ENCODE assay signal across 1 cellular context in the genomic region with DNA sequence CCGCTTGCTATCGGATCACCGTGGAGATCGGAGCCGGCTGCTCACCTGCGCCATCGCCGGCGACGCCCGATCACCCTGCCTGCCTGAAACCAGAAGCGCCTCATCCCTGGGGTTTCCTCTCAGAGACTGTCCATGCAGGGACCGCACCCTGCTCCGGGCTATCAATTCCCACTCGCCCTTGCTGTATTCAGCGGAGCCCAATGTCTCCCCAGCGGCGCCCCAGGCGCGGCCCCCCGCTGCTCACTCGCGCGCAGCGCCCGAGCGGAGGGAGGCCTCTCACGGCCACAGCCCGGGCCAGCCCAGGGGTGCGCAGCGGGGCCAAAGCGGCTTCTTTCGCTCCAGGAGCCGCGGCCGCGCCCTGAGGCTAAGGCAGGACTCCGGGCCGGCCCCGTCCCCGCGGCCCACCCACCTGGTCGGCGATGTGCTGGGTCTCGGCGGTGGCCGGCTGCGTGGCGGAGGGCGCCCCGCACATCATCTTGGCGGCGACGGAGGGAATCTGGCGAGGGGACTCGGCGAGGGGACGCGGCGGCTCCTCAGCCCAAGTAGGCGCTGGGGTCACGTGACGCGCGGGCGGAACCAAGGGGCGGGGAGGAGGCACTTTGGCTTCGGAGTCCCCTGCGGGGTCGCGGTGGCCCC.
A peak's percentile ranks its signal among the peaks of the same experiment; 100 is the strongest.
TF ChIP-seq lines count a peak whose summit lies in the region.

A gene with protein sequence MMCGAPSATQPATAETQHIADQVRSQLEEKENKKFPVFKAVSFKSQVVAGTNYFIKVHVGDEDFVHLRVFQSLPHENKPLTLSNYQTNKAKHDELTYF (minus strand): TSS at position 514 of the 636 bp plus-strand sequence. CDS start 39 bp downstream, at position 475.

TF ChIP-seq in GM12878, 131 proteins besides CTCF, POLR2A, EP300 and RAD21 (continued from another document and continues in another):
- TF ChIP-seq ETV6 (conservative IDR thresholded peaks at IDR 0.05 in 1 of 2, IDR thresholded peaks at IDR 0.05 in 1 of 2; ENCODE audit: borderline replicate concordance in 1 of 2, low read depth in 1 of 2) (no peak), SUZ12 (IDR thresholded peaks at IDR 0.05; ENCODE audit: unreplicated experiment) (no peak), TCF12 (IDR thresholded peaks at IDR 0.05; ENCODE audit: low read depth, low read length) (no peak; the same call in 1 of the 2 replicates), HDAC6 (IDR thresholded peaks at IDR 0.05; ENCODE audit: unreplicated experiment) (peak; percentile 84), SMAD1 (IDR thresholded peaks at IDR 0.05; ENCODE audit: low read depth, partially characterized antibody) (no peak), PML (IDR thresholded peaks at IDR 0.05; ENCODE audit: low read length) (no peak), NBN (IDR thresholded peaks at IDR 0.05) (no peak), ZSCAN29 (IDR thresholded peaks at IDR 0.05) (peak; percentile 62), KLF5 (IDR thresholded peaks at IDR 0.05; ENCODE audit: partially characterized antibody) (peak; percentile 95), MXI1 (IDR thresholded peaks at IDR 0.05; ENCODE audit: low read depth, low read length) (no peak), RUNX3 (IDR thresholded peaks at IDR 0.05; ENCODE audit: low read length) (no peak), CHD4 (IDR thresholded peaks at IDR 0.05) (no peak), ZNF687 (IDR thresholded peaks at IDR 0.05) (peak; percentile 80), MEF2A (IDR thresholded peaks at IDR 0.05; ENCODE audit: insufficient read depth, low read depth, low read length) (no peak), POLR2AphosphoS5 (IDR thresholded peaks at IDR 0.05; ENCODE audit: low read length) (peak; percentile 81), FOS (IDR thresholded peaks at IDR 0.05; ENCODE audit: borderline replicate concordance, extremely low read depth, insufficient read length) (no peak), NFXL1 (IDR thresholded peaks at IDR 0.05; ENCODE audit: borderline replicate concordance) (no peak; the same call in 1 of the 2 replicates), ZNF217 (IDR thresholded peaks at IDR 0.05) (peak; percentile 42; the same call in 1 of the 2 replicates), EED (IDR thresholded peaks at IDR 0.05; ENCODE audit: low read depth) (no peak), E2F4 (IDR thresholded peaks at IDR 0.05; ENCODE audit: low read depth, low read length) (no peak), MYB (IDR thresholded peaks at IDR 0.05; ENCODE audit: borderline replicate concordance, low read depth, low read length) (no peak), KAT2A (conservative IDR thresholded peaks at IDR 0.05; ENCODE audit: control insufficient read depth, low read depth, low read length) (no peak), USF1 (IDR thresholded peaks at IDR 0.05; ENCODE audit: borderline replicate concordance, extremely low read length, insufficient read depth, low read depth, low read length) (peak; percentile 96), FOXM1 (IDR thresholded peaks at IDR 0.05; ENCODE audit: low read depth, low read length) (no peak), TCF3 (IDR thresholded peaks at IDR 0.05; ENCODE audit: borderline replicate concordance, insufficient read depth, low read depth, low read length) (0 out of 2 replicates have a peak, but pooled peaks have one; percentile 16), EZH2 (IDR thresholded peaks at IDR 0.05; ENCODE audit: borderline replicate concordance, control insufficient read depth, low read depth, low read length) (no peak), ZZZ3 (IDR thresholded peaks at IDR 0.05; ENCODE audit: control insufficient read depth, insufficient read length, low read depth) (no peak), MAX (IDR thresholded peaks at IDR 0.05; ENCODE audit: low read depth, low read length) (0 out of 2 replicates have a peak, but pooled peaks have one; percentile 42), LARP7 (IDR thresholded peaks at IDR 0.05) (peak; percentile 95), BRCA1 (IDR thresholded peaks at IDR 0.05; ENCODE audit: low read depth, low read length) (no peak), SP1 (IDR thresholded peaks at IDR 0.05; ENCODE audit: low read depth, low read length) (no peak), PAX5 (IDR thresholded peaks at IDR 0.05; ENCODE audit: borderline replicate concordance, low read depth, low read length) (0 out of 2 replicates have a peak, but pooled peaks have one; percentile 1)
- TF ChIP-seq, protein P1, sequence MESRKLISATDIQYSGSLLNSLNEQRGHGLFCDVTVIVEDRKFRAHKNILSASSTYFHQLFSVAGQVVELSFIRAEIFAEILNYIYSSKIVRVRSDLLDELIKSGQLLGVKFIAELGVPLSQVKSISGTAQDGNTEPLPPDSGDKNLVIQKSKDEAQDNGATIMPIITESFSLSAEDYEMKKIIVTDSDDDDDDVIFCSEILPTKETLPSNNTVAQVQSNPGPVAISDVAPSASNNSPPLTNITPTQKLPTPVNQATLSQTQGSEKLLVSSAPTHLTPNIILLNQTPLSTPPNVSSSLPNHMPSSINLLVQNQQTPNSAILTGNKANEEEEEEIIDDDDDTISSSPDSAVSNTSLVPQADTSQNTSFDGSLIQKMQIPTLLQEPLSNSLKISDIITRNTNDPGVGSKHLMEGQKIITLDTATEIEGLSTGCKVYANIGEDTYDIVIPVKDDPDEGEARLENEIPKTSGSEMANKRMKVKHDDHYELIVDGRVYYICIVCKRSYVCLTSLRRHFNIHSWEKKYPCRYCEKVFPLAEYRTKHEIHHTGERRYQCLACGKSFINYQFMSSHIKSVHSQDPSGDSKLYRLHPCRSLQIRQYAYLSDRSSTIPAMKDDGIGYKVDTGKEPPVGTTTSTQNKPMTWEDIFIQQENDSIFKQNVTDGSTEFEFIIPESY (IDR thresholded peaks at IDR 0.05): no peak
- TF ChIP-seq, protein P2, sequence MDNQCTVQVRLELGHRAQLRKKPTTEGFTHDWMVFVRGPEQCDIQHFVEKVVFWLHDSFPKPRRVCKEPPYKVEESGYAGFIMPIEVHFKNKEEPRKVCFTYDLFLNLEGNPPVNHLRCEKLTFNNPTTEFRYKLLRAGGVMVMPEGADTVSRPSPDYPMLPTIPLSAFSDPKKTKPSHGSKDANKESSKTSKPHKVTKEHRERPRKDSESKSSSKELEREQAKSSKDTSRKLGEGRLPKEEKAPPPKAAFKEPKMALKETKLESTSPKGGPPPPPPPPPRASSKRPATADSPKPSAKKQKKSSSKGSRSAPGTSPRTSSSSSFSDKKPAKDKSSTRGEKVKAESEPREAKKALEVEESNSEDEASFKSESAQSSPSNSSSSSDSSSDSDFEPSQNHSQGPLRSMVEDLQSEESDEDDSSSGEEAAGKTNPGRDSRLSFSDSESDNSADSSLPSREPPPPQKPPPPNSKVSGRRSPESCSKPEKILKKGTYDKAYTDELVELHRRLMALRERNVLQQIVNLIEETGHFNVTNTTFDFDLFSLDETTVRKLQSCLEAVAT (IDR thresholded peaks at IDR 0.05): no peak
- TF ChIP-seq, protein P3, sequence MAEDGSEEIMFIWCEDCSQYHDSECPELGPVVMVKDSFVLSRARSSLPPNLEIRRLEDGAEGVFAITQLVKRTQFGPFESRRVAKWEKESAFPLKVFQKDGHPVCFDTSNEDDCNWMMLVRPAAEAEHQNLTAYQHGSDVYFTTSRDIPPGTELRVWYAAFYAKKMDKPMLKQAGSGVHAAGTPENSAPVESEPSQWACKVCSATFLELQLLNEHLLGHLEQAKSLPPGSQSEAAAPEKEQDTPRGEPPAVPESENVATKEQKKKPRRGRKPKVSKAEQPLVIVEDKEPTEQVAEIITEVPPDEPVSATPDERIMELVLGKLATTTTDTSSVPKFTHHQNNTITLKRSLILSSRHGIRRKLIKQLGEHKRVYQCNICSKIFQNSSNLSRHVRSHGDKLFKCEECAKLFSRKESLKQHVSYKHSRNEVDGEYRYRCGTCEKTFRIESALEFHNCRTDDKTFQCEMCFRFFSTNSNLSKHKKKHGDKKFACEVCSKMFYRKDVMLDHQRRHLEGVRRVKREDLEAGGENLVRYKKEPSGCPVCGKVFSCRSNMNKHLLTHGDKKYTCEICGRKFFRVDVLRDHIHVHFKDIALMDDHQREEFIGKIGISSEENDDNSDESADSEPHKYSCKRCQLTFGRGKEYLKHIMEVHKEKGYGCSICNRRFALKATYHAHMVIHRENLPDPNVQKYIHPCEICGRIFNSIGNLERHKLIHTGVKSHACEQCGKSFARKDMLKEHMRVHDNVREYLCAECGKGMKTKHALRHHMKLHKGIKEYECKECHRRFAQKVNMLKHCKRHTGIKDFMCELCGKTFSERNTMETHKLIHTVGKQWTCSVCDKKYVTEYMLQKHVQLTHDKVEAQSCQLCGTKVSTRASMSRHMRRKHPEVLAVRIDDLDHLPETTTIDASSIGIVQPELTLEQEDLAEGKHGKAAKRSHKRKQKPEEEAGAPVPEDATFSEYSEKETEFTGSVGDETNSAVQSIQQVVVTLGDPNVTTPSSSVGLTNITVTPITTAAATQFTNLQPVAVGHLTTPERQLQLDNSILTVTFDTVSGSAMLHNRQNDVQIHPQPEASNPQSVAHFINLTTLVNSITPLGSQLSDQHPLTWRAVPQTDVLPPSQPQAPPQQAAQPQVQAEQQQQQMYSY (CRISPR knock-in tag; IDR thresholded peaks at IDR 0.05): peak; percentile 58; the same call in 1 of the 2 replicates
- TF ChIP-seq, protein P4, sequence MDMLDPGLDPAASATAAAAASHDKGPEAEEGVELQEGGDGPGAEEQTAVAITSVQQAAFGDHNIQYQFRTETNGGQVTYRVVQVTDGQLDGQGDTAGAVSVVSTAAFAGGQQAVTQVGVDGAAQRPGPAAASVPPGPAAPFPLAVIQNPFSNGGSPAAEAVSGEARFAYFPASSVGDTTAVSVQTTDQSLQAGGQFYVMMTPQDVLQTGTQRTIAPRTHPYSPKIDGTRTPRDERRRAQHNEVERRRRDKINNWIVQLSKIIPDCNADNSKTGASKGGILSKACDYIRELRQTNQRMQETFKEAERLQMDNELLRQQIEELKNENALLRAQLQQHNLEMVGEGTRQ (IDR thresholded peaks at IDR 0.05; ENCODE audit: borderline replicate concordance, low read depth, low read length): peak; percentile 77
- TF ChIP-seq, protein P5, sequence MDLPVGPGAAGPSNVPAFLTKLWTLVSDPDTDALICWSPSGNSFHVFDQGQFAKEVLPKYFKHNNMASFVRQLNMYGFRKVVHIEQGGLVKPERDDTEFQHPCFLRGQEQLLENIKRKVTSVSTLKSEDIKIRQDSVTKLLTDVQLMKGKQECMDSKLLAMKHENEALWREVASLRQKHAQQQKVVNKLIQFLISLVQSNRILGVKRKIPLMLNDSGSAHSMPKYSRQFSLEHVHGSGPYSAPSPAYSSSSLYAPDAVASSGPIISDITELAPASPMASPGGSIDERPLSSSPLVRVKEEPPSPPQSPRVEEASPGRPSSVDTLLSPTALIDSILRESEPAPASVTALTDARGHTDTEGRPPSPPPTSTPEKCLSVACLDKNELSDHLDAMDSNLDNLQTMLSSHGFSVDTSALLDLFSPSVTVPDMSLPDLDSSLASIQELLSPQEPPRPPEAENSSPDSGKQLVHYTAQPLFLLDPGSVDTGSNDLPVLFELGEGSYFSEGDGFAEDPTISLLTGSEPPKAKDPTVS (IDR thresholded peaks at IDR 0.05; ENCODE audit: low read depth, low read length): no peak
- TF ChIP-seq, protein P6, sequence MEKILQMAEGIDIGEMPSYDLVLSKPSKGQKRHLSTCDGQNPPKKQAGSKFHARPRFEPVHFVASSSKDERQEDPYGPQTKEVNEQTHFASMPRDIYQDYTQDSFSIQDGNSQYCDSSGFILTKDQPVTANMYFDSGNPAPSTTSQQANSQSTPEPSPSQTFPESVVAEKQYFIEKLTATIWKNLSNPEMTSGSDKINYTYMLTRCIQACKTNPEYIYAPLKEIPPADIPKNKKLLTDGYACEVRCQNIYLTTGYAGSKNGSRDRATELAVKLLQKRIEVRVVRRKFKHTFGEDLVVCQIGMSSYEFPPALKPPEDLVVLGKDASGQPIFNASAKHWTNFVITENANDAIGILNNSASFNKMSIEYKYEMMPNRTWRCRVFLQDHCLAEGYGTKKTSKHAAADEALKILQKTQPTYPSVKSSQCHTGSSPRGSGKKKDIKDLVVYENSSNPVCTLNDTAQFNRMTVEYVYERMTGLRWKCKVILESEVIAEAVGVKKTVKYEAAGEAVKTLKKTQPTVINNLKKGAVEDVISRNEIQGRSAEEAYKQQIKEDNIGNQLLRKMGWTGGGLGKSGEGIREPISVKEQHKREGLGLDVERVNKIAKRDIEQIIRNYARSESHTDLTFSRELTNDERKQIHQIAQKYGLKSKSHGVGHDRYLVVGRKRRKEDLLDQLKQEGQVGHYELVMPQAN (conservative IDR thresholded peaks at IDR 0.05): peak; percentile 85
